Comparison of ENCODE assay signal across 18 cellular contexts in genomic region chr3:189573004-189573403, GRCh38. TPM values are rescaled to one million over a fixed set of nuclear protein-coding genes. Genes with fewer than 3 reads are reported as not detected.
A peak's percentile ranks its signal among the peaks of the same experiment; 100 is the strongest.
DNase-seq lines count a peak whose midpoint lies in the region; ATAC-seq and TF ChIP-seq lines count a peak whose summit lies in the region.
"Had no signal": no experiment of that assay in that cellular context is flagged by ENCODE, and none has a peak within 500 bp of the region (broad histone marks: within the 10 kb centered on the region; RNA-seq: fewer than 3 reads in every experiment).

No MANE protein-coding gene starts in this region.

- TF ChIP-seq CTCF in GM10266 (IDR thresholded peaks at IDR 0.05; ENCODE audit: control insufficient read depth, insufficient read depth, low read depth, missing control alignments) (no peak), GM20000 (IDR thresholded peaks at IDR 0.05; ENCODE audit: extremely low read depth, missing control alignments) (no peak), cardiac fibroblast (IDR thresholded peaks at IDR 0.05; ENCODE audit: low read depth, low read length) (no peak), mesothelial cell of epicardium (IDR thresholded peaks at IDR 0.05; ENCODE audit: unreplicated experiment) (no peak)

- H3K36me3 Mint-ChIP-seq in mesothelial cell of epicardium (no peaks in the 10 kb centered on the region), T-helper 17 cell (ENCODE audit: low read depth) (no peaks in the 10 kb centered on the region)
- H3K36me3 Mint-ChIP-seq: CD14-positive monocyte, memory B cell had no signal

- H3K4me3 Mint-ChIP-seq in mesothelial cell of epicardium: no peak overlapping the region
- H3K4me3 Mint-ChIP-seq in T-helper 17 cell: no peak overlapping the region
- H3K4me3 Mint-ChIP-seq: CD14-positive monocyte, memory B cell had no signal

- H3K4me1 Mint-ChIP-seq in mesothelial cell of epicardium (peaks cover 5% of the 10 kb centered on the region), T-helper 17 cell (peaks cover 7% of the 10 kb centered on the region)
- H3K4me1 Mint-ChIP-seq: CD14-positive monocyte had no signal

- ATAC-seq in HG03135 (IDR thresholded peaks at IDR 0.05; ENCODE audit: unreplicated experiment) (peak; percentile 38), T-helper 17 cell (no peak)
- ATAC-seq: heart left ventricle, right lobe of liver had no signal

- H3K27me3 Mint-ChIP-seq in mesothelial cell of epicardium (ENCODE audit: low read depth) (peaks cover 2% of the 10 kb centered on the region), T-helper 17 cell (no peaks in the 10 kb centered on the region)
- H3K27me3 Mint-ChIP-seq: memory B cell had no signal

- no peaks in the 10 kb centered on the region for H3K9me3 Mint-ChIP-seq in mesothelial cell of epicardium

- H3K9me3 ChIP-seq in T-helper 17 cell (ENCODE audit: control insufficient read depth, low read length, poor library complexity, severe bottlenecking): no peaks in the 10 kb centered on the region
- H3K9me3 ChIP-seq: heart left ventricle, right lobe of liver, SJCRH30 had no signal

- DNase-seq in GM10266 (ENCODE audit: extremely low spot score) (peak; percentile 52), GM20000 (ENCODE audit: low spot score) (peak; percentile 33), cardiac fibroblast (ENCODE audit: low read depth in 2 of 2) (peak; percentile 20 to 27), mesothelial cell of epicardium (ENCODE audit: low spot score in 2 of 2, unreplicated experiment in 2 of 2) (no peak), NCI-H446 (lab: John Stamatoyannopoulos, UW) (no peak), NCI-H774 (lab: John Stamatoyannopoulos, UW) (no peak), T-helper 17 cell (no peak)
- DNase-seq: activated CD4-positive, CD25-positive, alpha-beta regulatory T cell treated with anti-CD3 and anti-CD28 coated beads, Interleukin-2, amount 50 U/mL, for 72 hours; activated naive CD4-positive, alpha-beta T cell; dorsolateral prefrontal cortex; heart left ventricle; KG1; NCI-H2227 treated with DMSO at 0.1 percent for 48 hours; right lobe of liver had no signal

- no peak overlapping the region for H3K27ac Mint-ChIP-seq in mesothelial cell of epicardium
- H3K27ac Mint-ChIP-seq in T-helper 17 cell: no peak overlapping the region
- H3K27ac Mint-ChIP-seq: CD14-positive monocyte had no signal

- no peak overlapping the region for H3K4me3 ChIP-seq in cardiac fibroblast (replicated peaks in 1 of 2; ENCODE audit: low read depth in 2 of 2, low read length in 2 of 2)
- H3K4me3 ChIP-seq: dorsolateral prefrontal cortex, heart left ventricle, right lobe of liver, SJCRH30 had no signal

RNA-seq across cellular contexts. Expression of gene TP63, which starts 58.2 kb away (rescaled TPM):
- 25.5 to 28.6 TPM (median 25.9 TPM) in 3 replicates for total RNA-seq in mesothelial cell of epicardium
- 1 to 10 TPM in 1 of 2 donors, under 1 TPM in 1; 0.45 to 1.5 TPM for total RNA-seq in T-helper 17 cell

Comparison
In these comparisons a context has a peak if more than half of its experiments do, and no peak if none do; other contexts are left out.
1. DNase-seq: peak in GM10266 (single experiment), GM20000 (single experiment) and cardiac fibroblast (2 of 2); none in mesothelial cell of epicardium (0 of 2), NCI-H446 (0 of 2), NCI-H774 (single experiment) and T-helper 17 cell (0 of 3).
2. RNA of gene TP63, which starts 58.2 kb away (total RNA-seq): 25.5 to 28.6 TPM in mesothelial cell of epicardium; 0.45 to 1.5 TPM in T-helper 17 cell; every median in the first group is over 10 times any median in the second.